Comparison of ENCODE assay signal across 1 cellular context in the genomic region with DNA sequence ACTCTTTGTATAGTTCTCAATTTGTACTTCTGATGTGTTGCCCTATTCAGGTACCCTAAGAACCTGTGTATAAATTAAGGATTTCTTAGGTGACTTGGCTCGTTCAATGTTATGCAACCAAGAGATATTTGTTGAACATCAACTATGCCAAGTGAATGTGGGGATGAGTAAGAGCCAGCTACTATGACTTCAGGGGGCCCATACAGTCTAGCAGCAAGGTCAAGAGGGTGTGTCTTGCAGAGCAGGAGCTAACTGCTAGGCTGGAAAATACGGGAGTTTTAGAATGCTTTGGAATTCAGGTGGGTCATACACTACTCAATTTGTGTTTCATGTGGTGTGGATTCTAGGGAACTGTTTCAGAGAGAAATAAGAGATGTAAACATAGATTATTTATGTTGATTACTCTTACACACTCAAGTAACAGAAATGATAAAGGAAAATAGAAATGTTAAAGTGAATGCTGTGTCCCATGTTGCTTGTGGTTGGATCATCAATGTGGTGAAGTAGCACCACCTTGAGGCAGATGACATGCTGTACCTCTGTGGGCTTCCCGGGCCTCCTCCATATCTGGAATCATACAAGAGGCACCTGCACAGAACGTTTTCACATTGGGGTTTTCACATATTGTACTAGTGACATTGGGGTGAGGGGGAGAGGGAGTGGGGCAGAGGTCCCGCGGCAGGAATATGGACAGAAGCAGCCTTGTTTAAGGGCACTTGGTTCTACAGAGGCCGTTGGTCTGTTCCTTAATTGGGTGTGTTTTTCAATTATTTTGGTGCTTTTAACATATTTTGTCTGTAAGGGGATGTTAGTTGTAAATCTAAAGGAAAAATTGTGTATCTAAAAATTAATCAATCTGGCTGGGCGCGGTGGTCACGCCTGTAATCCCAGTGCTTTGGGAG.
TF ChIP-seq lines count a peak whose summit lies in the region.

No MANE protein-coding gene starts in this region.

TF ChIP-seq in HEK293, 187 proteins besides CTCF, POLR2A, EP300 and RAD21 (continued from another document):
- TF ChIP-seq HIC1 (tag by site-specific recombination; IDR thresholded peaks at IDR 0.05) (no peak), ZNF654 (tag by site-specific recombination; IDR thresholded peaks at IDR 0.05; ENCODE audit: low read depth) (peak; percentile 86), ZNF514 (tag by site-specific recombination; IDR thresholded peaks at IDR 0.05) (no peak), TRIM28 (IDR thresholded peaks at IDR 0.05; ENCODE audit: borderline replicate concordance, low read length) (no peak), ZNF610 (tag by site-specific recombination; IDR thresholded peaks at IDR 0.05; ENCODE audit: borderline replicate concordance) (no peak), ZNF624 (tag by site-specific recombination; IDR thresholded peaks at IDR 0.05) (no peak), ZBTB17 (tag by site-specific recombination; IDR thresholded peaks at IDR 0.05) (0 out of 2 replicates have a peak, but pooled peaks have one; percentile 12), HOXD13 (CRISPR knock-in tag; IDR thresholded peaks at IDR 0.05; ENCODE audit: borderline replicate concordance) (no peak)
